In genomic region chr12:85923767-85924331, GRCh38 we compare ENCODE assay signal across 10 cellular contexts. TPM values are rescaled to one million over a fixed set of nuclear protein-coding genes. Genes with fewer than 3 reads are reported as not detected.
DNase-seq lines count a peak whose midpoint lies in the region; ATAC-seq, FAIRE-seq and TF ChIP-seq lines count a peak whose summit lies in the region.
"Had no signal": no experiment of that assay in that cellular context is flagged by ENCODE, and none has a peak within 500 bp of the region (broad histone marks: within the 10 kb centered on the region; RNA-seq: fewer than 3 reads in every experiment).

No MANE protein-coding gene starts in this region.

- no peak for ATAC-seq in left lung
- no peak for ATAC-seq in HG02852 (IDR thresholded peaks at IDR 0.05; ENCODE audit: unreplicated experiment)
- ATAC-seq in gastrocnemius medialis: no peak

- TF ChIP-seq CTCF in VCaP (conservative IDR thresholded peaks at IDR 0.05) (peak; percentile 85), left lung (IDR thresholded peaks at IDR 0.05) (peak; percentile 26 to 50), gastrocnemius medialis (IDR thresholded peaks at IDR 0.05 in 4 of 5, conservative IDR thresholded peaks at IDR 0.05 in 1 of 5) (peak in 1 of 5 experiments; percentile 51)

- no peaks in the 10 kb centered on the region for H3K4me1 Mint-ChIP-seq in activated naive CD4-positive, alpha-beta T cell treated with anti-CD3 and anti-CD28 coated beads for 36 hours (ENCODE audit: low read depth)

- H3K4me1 ChIP-seq in left lung: no peaks in the 10 kb centered on the region
- H3K4me1 ChIP-seq in gastrocnemius medialis: no peaks in the 10 kb centered on the region
- H3K4me1 ChIP-seq: SJCRH30 had no signal

- intact Hi-C loops in left lung (cut with DNase I) (no loop called here), gastrocnemius medialis (cut with DNase I; ENCODE audit: low total_unique reads) (no loop called here)
- intact Hi-C loops in activated naive CD4-positive, alpha-beta T cell treated with anti-CD3 and anti-CD28 coated beads for 36 hours (cut with micrococcal nuclease): loop anchor here (1.0 kb wide), 1 partner anchor 1924 kb away; no protein-coding TSS in a partner anchor

- no peaks in the 10 kb centered on the region for H3K36me3 Mint-ChIP-seq in activated naive CD4-positive, alpha-beta T cell treated with anti-CD3 and anti-CD28 coated beads for 36 hours (ENCODE audit: low read depth)

- no peak overlapping the region for H3K4me3 Mint-ChIP-seq in activated naive CD4-positive, alpha-beta T cell treated with anti-CD3 and anti-CD28 coated beads for 36 hours

- no peak overlapping the region for H3K27ac ChIP-seq in VCaP
- H3K27ac ChIP-seq in left lung: no peak overlapping the region
- H3K27ac ChIP-seq in gastrocnemius medialis: no peak overlapping the region
- H3K27ac ChIP-seq: SJCRH30, skin epidermis had no signal

- no peaks in the 10 kb centered on the region for H3K36me3 ChIP-seq in left lung
- no peaks in the 10 kb centered on the region for H3K36me3 ChIP-seq in gastrocnemius medialis
- H3K36me3 ChIP-seq: SJCRH30 had no signal

- DNase-seq in EH (ENCODE audit: low read depth) (peak; percentile 22), HTR-8/SVneo (ENCODE audit: insufficient read length, low spot score) (peak; percentile 4), left lung (no peak), gastrocnemius medialis (no peak)
- DNase-seq in activated T-cell treated with anti-CD3 and anti-CD28 coated beads, Interleukin-2, amount 50 U/mL, for 48 hours: no peak
- no peak for DNase-seq in activated naive CD4-positive, alpha-beta T cell treated with anti-CD3 and anti-CD28 coated beads for 36 hours

- no peak overlapping the region for H3K27ac Mint-ChIP-seq in activated naive CD4-positive, alpha-beta T cell treated with anti-CD3 and anti-CD28 coated beads for 36 hours

- no peak for FAIRE-seq in HTR-8/SVneo (lab: Jason Lieb, UNC)

- CTCF ChIA-PET in activated naive CD4-positive, alpha-beta T cell treated with anti-CD3 and anti-CD28 coated beads for 36 hours (lab: Charles Lee): interaction anchor here (0.6 to 0.8 kb wide), 2 partner anchors 55 to 448 kb away, joined by 3 read pairs; no protein-coding TSS in a partner anchor

- H3K9me3 ChIP-seq in left lung: no peaks in the 10 kb centered on the region
- H3K9me3 ChIP-seq in gastrocnemius medialis: no peaks in the 10 kb centered on the region
- H3K9me3 ChIP-seq: SJCRH30 had no signal

- H3K27me3 Mint-ChIP-seq in activated naive CD4-positive, alpha-beta T cell treated with anti-CD3 and anti-CD28 coated beads for 36 hours (ENCODE audit: low read depth): no peaks in the 10 kb centered on the region

- no peaks in the 10 kb centered on the region for H3K27me3 ChIP-seq in left lung
- H3K27me3 ChIP-seq in gastrocnemius medialis: no peaks in the 10 kb centered on the region
- H3K27me3 ChIP-seq: SJCRH30 had no signal

- H3K4me3 ChIP-seq in left lung (no peak overlapping the region), gastrocnemius medialis (no peak overlapping the region)
- H3K4me3 ChIP-seq: SJCRH30, skin epidermis had no signal

- no peak for TF ChIP-seq POLR2A in gastrocnemius medialis (IDR thresholded peaks at IDR 0.05)

- in situ Hi-C loops in gastrocnemius medialis (cut with MboI; ENCODE audit: low sequenced_read_pairs in 4 of 4): no loop called here

- no peaks in the 10 kb centered on the region for H3K9me3 Mint-ChIP-seq in activated naive CD4-positive, alpha-beta T cell treated with anti-CD3 and anti-CD28 coated beads for 36 hours

RNA-seq across cellular contexts. Expression of gene NTS, which starts 49.8 kb away (rescaled TPM):
- total RNA-seq in left lung: 1 to 10 TPM in 1 of 2 donors, under 1 TPM in 1; 0.47 to 5.4 TPM
- not detected for total RNA-seq in activated naive CD4-positive, alpha-beta T cell treated with anti-CD3 and anti-CD28 coated beads for 36 hours
- not detected for total RNA-seq in gastrocnemius medialis
- total RNA-seq: SJCRH30 had no signal

Comparison
In these comparisons a context has a peak if more than half of its experiments do, and no peak if none do; other contexts are left out.
1. DNase-seq: peak in EH (single experiment) and HTR-8/SVneo (single experiment); none in left lung (0 of 2), activated T-cell treated with anti-CD3 and anti-CD28 coated beads, Interleukin-2, amount 50 U/mL, for 48 hours (0 of 2), activated naive CD4-positive, alpha-beta T cell treated with anti-CD3 and anti-CD28 coated beads for 36 hours (single experiment) and gastrocnemius medialis (0 of 2).